1 cellular context compared by ENCODE assay signal in the genomic region with DNA sequence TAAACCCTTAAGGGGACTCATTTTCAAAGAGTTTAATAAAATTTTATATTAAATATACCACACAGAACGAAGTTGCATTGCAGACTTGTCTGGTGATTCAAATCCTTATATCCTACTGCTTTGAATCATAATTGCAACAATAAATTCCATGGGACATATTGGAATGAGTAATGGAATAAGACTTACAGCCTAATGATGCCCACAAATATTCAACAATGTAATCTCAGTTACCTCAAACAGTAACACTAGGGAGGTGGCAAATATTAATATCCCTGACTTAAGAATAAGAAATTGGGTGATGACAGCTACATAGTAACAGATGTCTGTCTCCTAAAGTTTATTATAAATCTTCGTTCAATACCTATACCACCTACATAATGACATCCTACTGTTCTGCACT.
TF ChIP-seq lines count a peak whose summit lies in the region.

No MANE protein-coding gene starts in this region.

TF ChIP-seq in IMR-90, 13 proteins besides CTCF, POLR2A, EP300 and RAD21 (continued from another document):
- TF ChIP-seq, protein P1, sequence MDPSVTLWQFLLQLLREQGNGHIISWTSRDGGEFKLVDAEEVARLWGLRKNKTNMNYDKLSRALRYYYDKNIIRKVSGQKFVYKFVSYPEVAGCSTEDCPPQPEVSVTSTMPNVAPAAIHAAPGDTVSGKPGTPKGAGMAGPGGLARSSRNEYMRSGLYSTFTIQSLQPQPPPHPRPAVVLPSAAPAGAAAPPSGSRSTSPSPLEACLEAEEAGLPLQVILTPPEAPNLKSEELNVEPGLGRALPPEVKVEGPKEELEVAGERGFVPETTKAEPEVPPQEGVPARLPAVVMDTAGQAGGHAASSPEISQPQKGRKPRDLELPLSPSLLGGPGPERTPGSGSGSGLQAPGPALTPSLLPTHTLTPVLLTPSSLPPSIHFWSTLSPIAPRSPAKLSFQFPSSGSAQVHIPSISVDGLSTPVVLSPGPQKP (IDR thresholded peaks at IDR 0.05; ENCODE audit: borderline replicate concordance, low read depth, low read length): no peak
